Comparison of ENCODE assay signal across 2 cellular contexts in the genomic region with DNA sequence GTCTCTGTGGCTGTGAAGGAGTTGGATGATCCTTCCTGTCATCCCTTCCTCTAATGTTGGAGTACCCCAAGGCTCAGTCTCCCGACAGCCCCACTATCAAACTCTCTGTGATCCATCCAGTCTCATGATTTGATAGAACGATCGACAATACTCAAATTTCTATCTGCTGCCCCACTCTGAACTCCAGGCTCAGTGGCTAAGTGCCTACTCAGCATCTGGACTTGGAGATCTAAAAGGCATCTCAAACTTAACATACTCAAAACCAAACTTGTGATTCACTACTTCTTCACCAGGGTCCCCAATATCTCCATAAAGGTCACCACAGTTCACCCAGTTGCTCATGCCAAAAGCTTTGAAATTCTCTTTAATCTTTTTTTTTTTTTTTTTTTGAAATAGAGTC.
TF ChIP-seq lines count a peak whose summit lies in the region.

No MANE protein-coding gene starts in this region.

TF ChIP-seq in A549, 52 proteins besides CTCF, POLR2A, EP300 and RAD21:
- TF ChIP-seq SMC3 (IDR thresholded peaks at IDR 0.05) (no peak), MAFK (IDR thresholded peaks at IDR 0.05; ENCODE audit: partially characterized antibody) (peak; percentile 42), KDM5A (IDR thresholded peaks at IDR 0.05) (no peak), PHF8 (IDR thresholded peaks at IDR 0.05; ENCODE audit: borderline replicate concordance, low read depth) (no peak), TFCP2L1 (CRISPR knock-in tag; IDR thresholded peaks at IDR 0.05) (no peak), FOSL2 (IDR thresholded peaks at IDR 0.05) (no peak), FOSL2 (CRISPR knock-in tag; IDR thresholded peaks at IDR 0.05) (no peak)

TF ChIP-seq in K562, 482 proteins besides CTCF, POLR2A, EP300 and RAD21:
- TF ChIP-seq RBM34 (IDR thresholded peaks at IDR 0.05; ENCODE audit: borderline replicate concordance, insufficient read depth, low read length): no peak
- TF ChIP-seq ZBTB17 (CRISPR knock-in tag; IDR thresholded peaks at IDR 0.05): no peak
- no peak for TF ChIP-seq ZNF24 (IDR thresholded peaks at IDR 0.05)
- peak; percentile 62 for TF ChIP-seq ZNF316 (IDR thresholded peaks at IDR 0.05)
- TF ChIP-seq MAFG (tag; conservative IDR thresholded peaks at IDR 0.05): peak; percentile 32; the same call in 1 of the 2 replicates
- peak; percentile 17; the same call in 1 of the 2 replicates for TF ChIP-seq MAFK (IDR thresholded peaks at IDR 0.05; ENCODE audit: low read length)
- TF ChIP-seq, protein P1, sequence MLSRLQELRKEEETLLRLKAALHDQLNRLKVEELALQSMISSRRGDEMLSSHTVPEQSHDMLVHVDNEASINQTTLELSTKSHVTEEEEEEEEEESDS (CRISPR knock-in tag; IDR thresholded peaks at IDR 0.05): no peak
- TF ChIP-seq BHLHE40 (IDR thresholded peaks at IDR 0.05; ENCODE audit: low read length): no peak
- no peak for TF ChIP-seq HMGN3 (IDR thresholded peaks at IDR 0.05; ENCODE audit: borderline replicate concordance, extremely low read depth, insufficient read length, low read depth, low read length)
- TF ChIP-seq C11orf30 (IDR thresholded peaks at IDR 0.05; ENCODE audit: low read depth): peak; percentile 52; the same call in 1 of the 2 replicates
